1 cellular context compared by ENCODE assay signal in the genomic region with DNA sequence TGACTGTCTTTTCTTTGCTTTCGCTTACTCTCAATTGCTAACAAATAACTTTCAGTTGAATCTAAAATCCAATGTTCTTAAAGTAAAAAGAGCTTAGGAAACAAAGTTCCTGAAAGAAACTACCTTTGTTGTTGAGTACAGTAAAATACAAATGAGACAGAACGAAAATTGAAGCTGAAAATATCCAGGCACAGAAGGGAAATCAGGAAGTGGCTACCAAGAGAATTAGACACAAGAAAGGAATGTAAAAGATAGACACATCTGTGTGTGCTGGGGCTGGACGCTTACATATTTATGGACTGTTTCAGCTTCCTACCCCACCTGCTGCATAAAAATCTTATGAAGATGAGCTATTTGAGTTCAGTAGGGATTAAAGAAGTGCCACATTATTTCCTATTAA.
TF ChIP-seq lines count a peak whose summit lies in the region.

No MANE protein-coding gene starts in this region.

TF ChIP-seq in SK-N-SH, 30 proteins besides CTCF, POLR2A, EP300 and RAD21 (continued from another document):
- TF ChIP-seq SIN3A (IDR thresholded peaks at IDR 0.05; ENCODE audit: borderline replicate concordance, low read depth, low read length) (no peak), JUND (IDR thresholded peaks at IDR 0.05) (peak; percentile 81), YY1 (IDR thresholded peaks at IDR 0.05; ENCODE audit: low read depth) (no peak), ZBTB33 (IDR thresholded peaks at IDR 0.05; ENCODE audit: borderline replicate concordance, low read depth) (peak; percentile 36; the same call in 1 of the 2 replicates), ELF1 (IDR thresholded peaks at IDR 0.05) (peak; percentile 77)
- TF ChIP-seq, protein P1, sequence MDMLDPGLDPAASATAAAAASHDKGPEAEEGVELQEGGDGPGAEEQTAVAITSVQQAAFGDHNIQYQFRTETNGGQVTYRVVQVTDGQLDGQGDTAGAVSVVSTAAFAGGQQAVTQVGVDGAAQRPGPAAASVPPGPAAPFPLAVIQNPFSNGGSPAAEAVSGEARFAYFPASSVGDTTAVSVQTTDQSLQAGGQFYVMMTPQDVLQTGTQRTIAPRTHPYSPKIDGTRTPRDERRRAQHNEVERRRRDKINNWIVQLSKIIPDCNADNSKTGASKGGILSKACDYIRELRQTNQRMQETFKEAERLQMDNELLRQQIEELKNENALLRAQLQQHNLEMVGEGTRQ (IDR thresholded peaks at IDR 0.05; ENCODE audit: borderline replicate concordance, low read depth, low read length) = no peak
TF ChIP-seq in SK-N-SH: peak in this region for 10.
